In genomic region chr7:151936207-151936606, GRCh38 we compare ENCODE assay signal across 10 cellular contexts. TPM values are rescaled to one million over a fixed set of nuclear protein-coding genes. Genes with fewer than 3 reads are reported as not detected.
DNase-seq lines count a peak whose midpoint lies in the region; ATAC-seq, FAIRE-seq and TF ChIP-seq lines count a peak whose summit lies in the region.
"Had no signal": no experiment of that assay in that cellular context is flagged by ENCODE, and none has a peak within 500 bp of the region (broad histone marks: within the 10 kb centered on the region; RNA-seq: fewer than 3 reads in every experiment).

No MANE protein-coding gene starts in this region.

- DNase-seq in CD8-positive, alpha-beta memory T cell = peak in 2 of 5 donors; percentile 51 to 65
- DNase-seq in choroid plexus epithelial cell (ENCODE audit: low read depth) (peak; percentile 24), D721Med (ENCODE audit: insufficient read length, low spot score) (no peak), pancreas (no peak), NCI-H510A treated with DMSO at 0.1 percent for 48 hours (lab: John Stamatoyannopoulos, UW) (no peak), AG08395 (ENCODE audit: low spot score) (no peak)
- DNase-seq: erythroblast had no signal

- H3K36me3 Mint-ChIP-seq in CD8-positive, alpha-beta memory T cell = no peaks in the 10 kb centered on the region

- H3K27me3 ChIP-seq in CD8-positive, alpha-beta memory T cell (ENCODE audit: insufficient read depth, low read length, poor library complexity, severe bottlenecking) = no peaks in the 10 kb centered on the region
- H3K27me3 ChIP-seq in pancreas = no peaks in the 10 kb centered on the region

- no peaks in the 10 kb centered on the region for H3K9me3 Mint-ChIP-seq in CD8-positive, alpha-beta memory T cell

- CTCF ChIA-PET in CD8-positive, alpha-beta memory T cell (lab: Charles Lee) = interaction anchor here (1.1 to 1.5 kb wide), 4 partner anchors 9 to 154 kb away, joined by 3 read pairs; no protein-coding TSS in a partner anchor

- FAIRE-seq in D721Med (lab: Jason Lieb, UNC) (no peak), pancreas (lab: Jason Lieb, UNC) (no peak)

- peaks cover 5 to 7% of the 10 kb centered on the region in 2 donors for H3K27me3 Mint-ChIP-seq in CD8-positive, alpha-beta memory T cell

- H3K4me1 Mint-ChIP-seq in CD8-positive, alpha-beta memory T cell = peaks cover 20 to 30% (median 24%) of the 10 kb centered on the region in 3 donors

- H3K4me3 ChIP-seq in CD8-positive, alpha-beta memory T cell (ENCODE audit: low read length) = peak overlapping the region; percentile 13
- H3K4me3 ChIP-seq in choroid plexus epithelial cell (ENCODE audit: low read depth, low read length) (no peak overlapping the region), pancreas (no peak overlapping the region)

- H3K4me3 Mint-ChIP-seq in CD8-positive, alpha-beta memory T cell = peak overlapping the region; percentile 10 to 91 (median 87)

- WGBS in pancreas, 2 donors = 56 to 68% methylated on average over 5 of the region's 5 CpGs

- TF ChIP-seq CTCF in choroid plexus epithelial cell (conservative IDR thresholded peaks at IDR 0.05; ENCODE audit: low read depth, low read length) (no peak), D721Med (IDR thresholded peaks at IDR 0.05; ENCODE audit: insufficient read depth, missing control alignments) (no peak), pancreas (IDR thresholded peaks at IDR 0.05) (no peak)

- intact Hi-C loops in pancreas (cut with DNase I) = loop anchor here in 1 of 3 donors (10.0 kb wide), 1 partner anchor 151 kb away; no protein-coding TSS in a partner anchor

- ATAC-seq in GM19463 (IDR thresholded peaks at IDR 0.05; ENCODE audit: unreplicated experiment) = peak; percentile 86
- peak; percentile 77 for ATAC-seq in HG03460 (IDR thresholded peaks at IDR 0.05; ENCODE audit: unreplicated experiment)
- ATAC-seq in pancreas = no peak

- H3K27ac ChIP-seq in CD8-positive, alpha-beta memory T cell (ENCODE audit: low read depth, low read length) = no peak overlapping the region
- peak overlapping the region in 1 of 4 donors; percentile 14 for H3K27ac ChIP-seq in pancreas

- POLR2A ChIA-PET in CD8-positive, alpha-beta memory T cell (lab: Charles Lee) = interaction anchor here (0.5 to 2.2 kb wide), 2 partner anchors 60 to 139 kb away, joined by 3 to 9 read pairs; partner anchors contain the start of gene PRKAG2

- peak overlapping the region; percentile 58 to 99 (median 98) for H3K27ac Mint-ChIP-seq in CD8-positive, alpha-beta memory T cell

- H3K9me3 ChIP-seq in CD8-positive, alpha-beta memory T cell (ENCODE audit: low read length) = no peaks in the 10 kb centered on the region
- no peaks in the 10 kb centered on the region for H3K9me3 ChIP-seq in pancreas

- H3K4me1 ChIP-seq in CD8-positive, alpha-beta memory T cell (ENCODE audit: insufficient read depth, low read length) = peaks cover 16% of the 10 kb centered on the region
- H3K4me1 ChIP-seq in pancreas = peaks cover 0 to 6% (median 2%) of the 10 kb centered on the region in 3 donors

- H3K36me3 ChIP-seq in CD8-positive, alpha-beta memory T cell (ENCODE audit: insufficient read depth, low read length) = no peaks in the 10 kb centered on the region
- H3K36me3 ChIP-seq in pancreas = no peaks in the 10 kb centered on the region

RNA-seq across cellular contexts. Expression of gene GALNTL5, which starts 20.0 kb away (rescaled TPM):
- not detected for total RNA-seq in CD8-positive, alpha-beta memory T cell
- not detected for polyA plus RNA-seq in CD8-positive, alpha-beta memory T cell
- total RNA-seq in pancreas = not detected
- polyA plus RNA-seq in pancreas = not detected
- total RNA-seq: SK-MEL-5 had no signal

RNA-seq across cellular contexts. Expression of gene PRKAG2, which starts 59.3 kb away (rescaled TPM):
- 10 to 100 TPM; 23.1 to 27.2 TPM for total RNA-seq in CD8-positive, alpha-beta memory T cell
- 31.4 TPM for polyA plus RNA-seq in CD8-positive, alpha-beta memory T cell
- 10 to 100 TPM in 2 of 6 donors, 1 to 10 TPM in 4; 7.4 to 16.7 (median 9.2) TPM for total RNA-seq in pancreas
- polyA plus RNA-seq in pancreas = 10 to 100 TPM in 1 of 2 donors, 1 to 10 TPM in 1; 8.6 to 13.1 TPM

Comparison
In these comparisons a context has a peak if more than half of its experiments do, and no peak if none do; other contexts are left out.
1. ATAC-seq: peak in GM19463 (single experiment) and HG03460 (single experiment); none in pancreas (0 of 4).